In genomic region chr11:118634435-118635236, GRCh38 we compare ENCODE assay signal across 8 cellular contexts. TPM values are rescaled to one million over a fixed set of nuclear protein-coding genes. Genes with fewer than 3 reads are reported as not detected.
A peak's percentile ranks its signal among the peaks of the same experiment; 100 is the strongest.
DNase-seq lines count a peak whose midpoint lies in the region; TF ChIP-seq lines count a peak whose summit lies in the region.
"Had no signal": no experiment of that assay in that cellular context is flagged by ENCODE, and none has a peak within 500 bp of the region (broad histone marks: within the 10 kb centered on the region; RNA-seq: fewer than 3 reads in every experiment).

No MANE protein-coding gene starts in this region.

- H3K9me3 ChIP-seq in esophagus squamous epithelium = no peaks in the 10 kb centered on the region
- no peaks in the 10 kb centered on the region for H3K9me3 ChIP-seq in muscle layer of duodenum (ENCODE audit: control insufficient read depth in 1 of 2, low read length in 2 of 2)

- TF ChIP-seq CTCF in RWPE1 (conservative IDR thresholded peaks at IDR 0.05; ENCODE audit: low read depth) (no peak), esophagus squamous epithelium (IDR thresholded peaks at IDR 0.05) (peak in 5 of 6 experiments; percentile 17 to 37 (median 25)), GM13976 (IDR thresholded peaks at IDR 0.05; ENCODE audit: borderline replicate concordance, control extremely low read depth, extremely low read depth, insufficient read depth, missing control alignments) (no peak)

- 15 to 21% methylated on average over 13 to 16 of the region's 41 CpGs for WGBS in esophagus squamous epithelium, 2 donors

- H3K27me3 ChIP-seq in esophagus squamous epithelium = no peaks in the 10 kb centered on the region
- no peaks in the 10 kb centered on the region for H3K27me3 ChIP-seq in muscle layer of duodenum (ENCODE audit: low read depth, low read length)

- H3K36me3 ChIP-seq in esophagus squamous epithelium (peaks cover 0 to 67% (median 0%) of the 10 kb centered on the region in 3 donors), muscle layer of duodenum (ENCODE audit: control insufficient read depth in 1 of 2, insufficient read depth in 2 of 2, low read length in 2 of 2) (peaks cover 16 to 74% of the 10 kb centered on the region in 2 donors)

- in situ Hi-C loops in GM13976 (cut with MboI; ENCODE audit: low sequenced_read_pairs, unreplicated experiment) = no loop called here

- no peak for TF ChIP-seq POLR2A in esophagus squamous epithelium (IDR thresholded peaks at IDR 0.05)

- intact Hi-C loops in esophagus squamous epithelium (cut with DNase I) = no loop called here

- DNase-seq in HT-29 (ENCODE audit: low spot score) = peak; percentile 89
- DNase-seq in RWPE1 (ENCODE audit: low spot score) = peak; percentile 73
- no peak for DNase-seq in esophagus squamous epithelium (lab: John Stamatoyannopoulos, UW)
- no peak for DNase-seq in T-helper 2 cell
- DNase-seq in GM13976 (ENCODE audit: low spot score) = no peak
- DNase-seq in stimulated activated naive CD4-positive, alpha-beta T cell treated with Interleukin-2 at 50 U/mL for 16 hours (lab: John Stamatoyannopoulos, UW) = no peak

- CTCF ChIA-PET in RWPE1 (lab: Yijun Ruan, JAX) = interaction anchor here (0.6 to 2.6 kb wide), 8 partner anchors 8 to 302 kb away, joined by 3 to 8 read pairs (median 4); no protein-coding TSS in a partner anchor

- POLR2A ChIA-PET in RWPE1 (lab: Yijun Ruan, JAX; ENCODE audit: low non-redundant PET) = interaction anchor here (1.8 kb wide), 1 partner anchor 12 kb away, joined by 7 read pairs; no protein-coding TSS in a partner anchor

- peaks cover 14 to 75% (median 32%) of the 10 kb centered on the region in 3 donors for H3K4me1 ChIP-seq in esophagus squamous epithelium
- H3K4me1 ChIP-seq in muscle layer of duodenum (ENCODE audit: control insufficient read depth in 1 of 2, insufficient read depth in 2 of 2, low read length in 2 of 2) = peaks cover 18 to 49% of the 10 kb centered on the region in 2 donors

- H3K4me3 ChIP-seq in esophagus squamous epithelium (peak overlapping the region; percentile 4 to 60 (median 33)), muscle layer of duodenum (ENCODE audit: low read depth in 1 of 2, low read length in 2 of 2) (peak overlapping the region; percentile 34 to 56)

- H3K27ac ChIP-seq in RWPE1 (peak overlapping the region; percentile 99), esophagus squamous epithelium (peak overlapping the region; percentile 41 to 82 (median 80)), muscle layer of duodenum (ENCODE audit: low read length) (peak overlapping the region; percentile 56)

RNA-seq across cellular contexts. Expression of gene PHLDB1, which starts 27.2 kb away (rescaled TPM):
- 207 and 215 TPM in 2 replicates for total RNA-seq in HT-29 (2014; rRNA removed; shearing (Covaris generic))
- total RNA-seq in esophagus squamous epithelium = 10 to 100 TPM in 3 of 4 donors, 1 to 10 TPM in 1; 6.7 to 29.8 (median 21.2) TPM

RNA-seq across cellular contexts. Expression of gene TREH, which starts 44.8 kb away (rescaled TPM):
- total RNA-seq in HT-29 (2014; rRNA removed; shearing (Covaris generic)) = 0.05 TPM in 1 of 2 replicates, not detected in the other
- under 1 TPM in 2 of 4 donors, not detected in 2; 0.09 to 0.57 TPM for total RNA-seq in esophagus squamous epithelium
- total RNA-seq: NCI-H460 had no signal

Comparison
In these comparisons a context has a peak if more than half of its experiments do, and no peak if none do; other contexts are left out.
1. DNase-seq: peak in HT-29 (single experiment) and RWPE1 (single experiment); none in esophagus squamous epithelium (single experiment), T-helper 2 cell (0 of 5), GM13976 (single experiment) and stimulated activated naive CD4-positive, alpha-beta T cell treated with Interleukin-2 at 50 U/mL for 16 hours (single experiment).
2. CTCF ChIP-seq: peak in esophagus squamous epithelium (5 of 6); none in RWPE1 (single experiment) and GM13976 (single experiment).
3. Peak in every context shown above with its lines, with median percentiles within 50 percentile points of each other: H3K27ac ChIP-seq.